Comparison of ENCODE assay signal across 37 cellular contexts in the genomic region with DNA sequence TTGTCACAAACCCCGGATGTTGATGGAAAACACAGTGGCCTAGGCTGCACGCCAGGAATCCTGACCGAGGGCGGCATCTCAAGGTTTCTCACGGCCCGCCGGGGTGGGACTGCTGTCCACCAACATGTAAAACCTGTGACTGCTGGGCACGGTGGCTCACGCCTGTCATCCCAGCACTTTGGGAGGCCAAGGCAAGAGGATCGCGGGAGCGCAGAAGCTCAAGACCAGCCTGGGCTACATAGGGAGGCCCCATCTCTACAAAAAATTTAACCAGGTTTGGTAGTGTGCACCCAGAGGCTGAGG. TPM values are rescaled to one million over a fixed set of nuclear protein-coding genes. Genes with fewer than 3 reads are reported as not detected.
"Had no signal": no experiment of that assay in that cellular context is flagged by ENCODE, and none has a peak within 500 bp of the region (broad histone marks: within the 10 kb centered on the region; RNA-seq: fewer than 3 reads in every experiment).

No MANE protein-coding gene starts in this region.

- ATAC-seq: activated CD4-positive, CD25-positive, alpha-beta regulatory T cell treated with anti-CD3 and anti-CD28 coated beads, Interleukin-2, amount 50 U/mL, for 24 hours; heart left ventricle; left colon; lower lobe of right lung; mucosa of descending colon; right lobe of liver had no signal

- H3K9me3 Mint-ChIP-seq: activated CD4-positive, alpha-beta memory T cell treated with anti-CD3 and anti-CD28 coated beads for 36 hours; activated CD4-positive, alpha-beta T cell treated with anti-CD3 and anti-CD28 coated beads, Interleukin-2, amount 10 ng/mL, durations not matched to agents 24 days and 14 days; activated T-cell treated with anti-CD3 and anti-CD28 coated beads, Interleukin-2, amount 50 U/mL, for 24 hours; immature natural killer cell; natural killer cell treated with Interleukin-12 subunit alpha and Interleukin-12 subunit beta and Interleukin-15 and Interleukin-18, amount 100 ng/mL, for 72 hours; stimulated activated naive CD8-positive, alpha-beta T cell treated with anti-CD3 and anti-CD28 coated beads, Interleukin-15, Interleukin-2, amounts not matched to agents 100 ng/mL and 50 ng/mL, for 24 hours; T-helper 1 cell treated with Interleukin-12 subunit alpha and Interleukin-12 subunit beta and Interleukin-4 antibody, amounts not matched to agents 30 μg/mL and 1 μg/mL, for 36 hours had no signal

- H3K36me3 Mint-ChIP-seq: natural killer cell treated with Interleukin-12 subunit alpha and Interleukin-12 subunit beta and Interleukin-15 and Interleukin-18, amount 100 ng/mL, for 72 hours had no signal

- H3K27ac Mint-ChIP-seq: activated CD4-positive, alpha-beta memory T cell treated with anti-CD3 and anti-CD28 coated beads for 36 hours; activated naive CD8-positive, alpha-beta T cell; activated T-cell treated with anti-CD3 and anti-CD28 coated beads, Interleukin-2, amount 50 U/mL, for 24 hours; immature natural killer cell; stimulated activated naive CD8-positive, alpha-beta T cell treated with anti-CD3 and anti-CD28 coated beads, Interleukin-15, Interleukin-2, amounts not matched to agents 100 ng/mL and 50 ng/mL, for 24 hours had no signal

- H3K4me1 ChIP-seq: ascending aorta, lower lobe of right lung, right lobe of liver, thyroid gland, upper lobe of left lung had no signal

- DNase-seq: activated CD4-positive, alpha-beta T cell treated with anti-CD3 and anti-CD28 coated beads, Interleukin-2, amount 10 ng/mL, durations not matched to agents 24 days and 14 days; activated CD8-positive, alpha-beta memory T cell treated with anti-CD3 and anti-CD28 coated beads, Interleukin-2, amount 50 U/mL, for 48 hours; activated T-cell treated with anti-CD3 and anti-CD28 coated beads, Interleukin-2, amount 50 U/mL, for 24 hours; dorsolateral prefrontal cortex; effector memory CD4-positive, alpha-beta T cell; erythroblast; hypothalamus; immature natural killer cell; kidney; left colon; lower lobe of right lung; mesendoderm; mucosa of descending colon; right lobe of liver; stimulated activated CD4-positive, alpha-beta T cell treated with anti-CD3 and anti-CD28 coated beads, Interleukin-12 subunit alpha, Interleukin-12 subunit beta, amount 100 ng/mL, for 4 hours; stimulated activated CD4-positive, alpha-beta T cell treated with anti-CD3 and anti-CD28 coated beads, Interleukin-4, amount 100 ng/mL, for 1 hour; T-helper 9 cell; thyroid gland; upper lobe of left lung had no signal

- H3K9me3 ChIP-seq: ascending aorta, heart left ventricle, lower lobe of right lung, mucosa of descending colon, right lobe of liver, thyroid gland, upper lobe of left lung had no signal

- H3K27ac ChIP-seq: ascending aorta, coronary artery, lower lobe of right lung, right lobe of liver, skin epidermis, thyroid gland, upper lobe of left lung, VCaP had no signal

- H3K4me3 ChIP-seq: ascending aorta, coronary artery, dorsolateral prefrontal cortex, heart left ventricle, lower lobe of right lung, mucosa of descending colon, right lobe of liver, skin epidermis, thyroid gland, upper lobe of left lung had no signal

- H3K27me3 ChIP-seq: ascending aorta, brain microvascular endothelial cell, dorsolateral prefrontal cortex, heart left ventricle, right lobe of liver, thyroid gland, upper lobe of left lung had no signal

- FAIRE-seq: kidney, TTC549 had no signal

RNA-seq across cellular contexts. Expression of a gene that starts 11.2 kb away (rescaled TPM):
- total RNA-seq: activated CD4-positive, alpha-beta T cell treated with anti-CD3 and anti-CD28 coated beads, Interleukin-2, amount 10 ng/mL, durations not matched to agents 24 days and 14 days; activated CD8-positive, alpha-beta memory T cell treated with anti-CD3 and anti-CD28 coated beads for 36 hours; natural killer cell treated with Interleukin-12 subunit alpha and Interleukin-12 subunit beta and Interleukin-15 and Interleukin-18, amount 100 ng/mL, for 72 hours had no signal

RNA-seq across cellular contexts. Expression of a gene that starts 27.9 kb away (rescaled TPM):
- total RNA-seq: activated CD4-positive, alpha-beta T cell treated with anti-CD3 and anti-CD28 coated beads, Interleukin-2, amount 10 ng/mL, durations not matched to agents 24 days and 14 days; activated CD8-positive, alpha-beta memory T cell treated with anti-CD3 and anti-CD28 coated beads for 36 hours; fibroblast of lung; fibroblast of villous mesenchyme; myocyte; natural killer cell treated with Interleukin-12 subunit alpha and Interleukin-12 subunit beta and Interleukin-15 and Interleukin-18, amount 100 ng/mL, for 72 hours had no signal
- polyA plus RNA-seq: fibroblast of lung, immature natural killer cell had no signal

RNA-seq across cellular contexts. Expression of a gene that starts 32.7 kb away (rescaled TPM):
- total RNA-seq: fibroblast of lung, fibroblast of villous mesenchyme, osteoblast had no signal
- polyA plus RNA-seq: immature natural killer cell had no signal
